Comparison of ENCODE assay signal across 9 cellular contexts in the genomic region with DNA sequence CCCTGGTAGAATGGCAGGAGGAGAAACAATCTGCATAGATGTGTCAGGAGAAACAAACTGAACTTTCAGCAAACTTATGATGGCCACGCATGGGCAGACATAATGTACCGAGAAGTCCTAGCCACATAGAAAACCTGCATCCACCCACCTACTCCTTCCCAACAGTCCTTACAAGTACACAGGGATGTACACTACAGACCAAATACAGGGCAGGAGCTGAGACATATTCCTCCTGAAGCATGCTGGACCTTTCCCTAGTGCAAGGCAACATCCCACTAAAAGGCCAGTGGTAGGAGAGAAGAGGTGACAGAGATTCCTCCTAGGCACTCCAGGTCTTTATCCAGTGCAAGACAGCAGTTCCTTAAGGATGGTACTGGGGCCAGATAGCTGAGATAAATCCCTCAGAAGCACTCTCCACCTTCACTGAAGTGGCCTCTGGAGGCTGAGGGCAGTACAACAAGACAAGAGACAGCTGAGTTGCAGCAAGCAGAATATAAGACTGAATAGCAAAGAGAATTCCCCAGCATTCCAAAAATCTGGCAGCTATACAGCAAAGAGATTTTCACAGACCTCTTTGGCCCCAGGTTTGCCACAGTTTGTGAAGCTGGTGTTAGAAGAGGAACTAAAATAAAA. TPM values are rescaled to one million over a fixed set of nuclear protein-coding genes. Genes with fewer than 3 reads are reported as not detected.
DNase-seq lines count a peak whose midpoint lies in the region; ATAC-seq and TF ChIP-seq lines count a peak whose summit lies in the region.
"Had no signal": no experiment of that assay in that cellular context is flagged by ENCODE, and none has a peak within 500 bp of the region (broad histone marks: within the 10 kb centered on the region; RNA-seq: fewer than 3 reads in every experiment).

No MANE protein-coding gene starts in this region.

- peaks cover 5 to 16% of the 10 kb centered on the region in 2 donors for H3K9me3 ChIP-seq in left lung

- TF ChIP-seq CTCF in LNCAP (IDR thresholded peaks at IDR 0.05) (peak; percentile 26; the same call in 1 of the 2 replicates), cardiac fibroblast (IDR thresholded peaks at IDR 0.05; ENCODE audit: low read depth, low read length) (peak; percentile 48), left lung (IDR thresholded peaks at IDR 0.05) (no peak)

- CTCF ChIA-PET in activated naive CD4-positive, alpha-beta T cell treated with anti-CD3 and anti-CD28 coated beads for 36 hours (lab: Charles Lee), result interaction anchor here (0.7 to 0.9 kb wide), 2 partner anchors 11 to 274 kb away, joined by 3 to 4 read pairs; no protein-coding TSS in a partner anchor

- H3K27me3 Mint-ChIP-seq in activated naive CD4-positive, alpha-beta T cell treated with anti-CD3 and anti-CD28 coated beads for 36 hours (ENCODE audit: low read depth), result no peaks in the 10 kb centered on the region

- ATAC-seq in left lung (peak; percentile 41), GM21737 (IDR thresholded peaks at IDR 0.05; ENCODE audit: unreplicated experiment) (no peak), sciatic nerve (no peak)

- H3K27me3 ChIP-seq in left lung, result no peaks in the 10 kb centered on the region

- intact Hi-C loops in left lung (cut with DNase I), result no loop called here
- intact Hi-C loops in activated naive CD4-positive, alpha-beta T cell treated with anti-CD3 and anti-CD28 coated beads for 36 hours (cut with micrococcal nuclease), result no loop called here
- intact Hi-C loops in sciatic nerve (cut with DNase I), result no loop called here

- no peaks in the 10 kb centered on the region for H3K4me1 ChIP-seq in left lung

- peaks cover 14% of the 10 kb centered on the region for H3K4me1 Mint-ChIP-seq in activated naive CD4-positive, alpha-beta T cell treated with anti-CD3 and anti-CD28 coated beads for 36 hours (ENCODE audit: low read depth)

- DNase-seq in GM03348 (ENCODE audit: low spot score), result peak; percentile 53
- peak; percentile 63 to 65 for DNase-seq in cardiac fibroblast (ENCODE audit: low read depth in 2 of 2)
- no peak for DNase-seq in left lung
- no peak for DNase-seq in activated naive CD4-positive, alpha-beta T cell treated with anti-CD3 and anti-CD28 coated beads for 36 hours
- DNase-seq in sciatic nerve (ENCODE audit: low spot score), result no peak
- DNase-seq in hypothalamus (lab: John Stamatoyannopoulos, UW), result no peak
- DNase-seq: NCI-H1417 treated with DMSO at 0.1 percent for 48 hours had no signal

- H3K4me3 Mint-ChIP-seq in activated naive CD4-positive, alpha-beta T cell treated with anti-CD3 and anti-CD28 coated beads for 36 hours, result no peak overlapping the region

- peaks cover 18% of the 10 kb centered on the region for H3K9me3 Mint-ChIP-seq in activated naive CD4-positive, alpha-beta T cell treated with anti-CD3 and anti-CD28 coated beads for 36 hours

- H3K36me3 Mint-ChIP-seq in activated naive CD4-positive, alpha-beta T cell treated with anti-CD3 and anti-CD28 coated beads for 36 hours (ENCODE audit: low read depth), result peaks cover 37% of the 10 kb centered on the region

- peaks cover 0 to 18% of the 10 kb centered on the region in 2 donors for H3K36me3 ChIP-seq in left lung

- no peak overlapping the region for H3K27ac Mint-ChIP-seq in activated naive CD4-positive, alpha-beta T cell treated with anti-CD3 and anti-CD28 coated beads for 36 hours

- no peak overlapping the region for H3K4me3 ChIP-seq in cardiac fibroblast (replicated peaks in 1 of 2; ENCODE audit: low read depth in 2 of 2, low read length in 2 of 2)
- no peak overlapping the region for H3K4me3 ChIP-seq in left lung

- H3K27ac ChIP-seq in left lung, result no peak overlapping the region

RNA-seq across cellular contexts. Expression of gene VWA8, which starts 18.3 kb away (rescaled TPM):
- 10 to 100 TPM; 18.5 to 24.4 TPM for total RNA-seq in left lung
- 10 to 100 TPM; 21.2 to 21.5 TPM for total RNA-seq in activated naive CD4-positive, alpha-beta T cell treated with anti-CD3 and anti-CD28 coated beads for 36 hours
- 21.4 TPM for total RNA-seq in sciatic nerve

Comparison
In these comparisons a context has a peak if more than half of its experiments do, and no peak if none do; other contexts are left out.
1. DNase-seq: peak in GM03348 (single experiment) and cardiac fibroblast (2 of 2); none in left lung (0 of 2), activated naive CD4-positive, alpha-beta T cell treated with anti-CD3 and anti-CD28 coated beads for 36 hours (single experiment), sciatic nerve (single experiment) and hypothalamus (0 of 51).
2. CTCF ChIP-seq: peak in LNCAP (single experiment) and cardiac fibroblast (single experiment); none in left lung (0 of 2).